In the genomic region with DNA sequence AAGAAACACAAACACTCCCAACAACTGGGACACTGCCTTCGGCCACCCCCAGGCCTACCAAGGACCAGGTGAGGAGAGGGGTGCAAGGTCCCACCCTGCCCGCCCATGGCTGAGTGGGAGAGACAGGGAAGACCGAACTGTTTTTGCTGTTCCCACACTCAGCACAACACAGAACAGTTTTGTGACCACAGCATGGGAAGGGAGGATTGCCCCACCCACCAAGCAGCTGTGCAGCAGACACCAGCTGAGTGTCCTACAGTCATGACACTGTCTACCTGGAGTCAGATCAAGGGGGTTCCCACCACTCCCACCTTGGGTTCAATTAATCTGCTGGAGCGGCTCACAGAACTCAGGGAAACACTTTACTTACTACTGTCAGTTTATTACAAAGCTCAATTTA, we compare ENCODE assay signal across 16 cellular contexts.
DNase-seq lines count a peak whose midpoint lies in the region; ATAC-seq and TF ChIP-seq lines count a peak whose summit lies in the region.
"Had no signal": no experiment of that assay in that cellular context is flagged by ENCODE, and none has a peak within 500 bp of the region (broad histone marks: within the 10 kb centered on the region; RNA-seq: fewer than 3 reads in every experiment).

No MANE protein-coding gene starts in this region.

- H3K4me3 Mint-ChIP-seq in activated naive CD8-positive, alpha-beta T cell, result no peak overlapping the region
- H3K4me3 Mint-ChIP-seq in activated naive CD8-positive, alpha-beta T cell treated with anti-CD3 and anti-CD28 coated beads, Interleukin-2, amount 50 U/mL, for 24 hours, result no peak overlapping the region
- no peak overlapping the region for H3K4me3 Mint-ChIP-seq in glutamatergic neuron (ENCODE audit: unreplicated experiment)
- no peak overlapping the region for H3K4me3 Mint-ChIP-seq in naive thymus-derived CD8-positive, alpha-beta T cell
- H3K4me3 Mint-ChIP-seq in T-helper 2 cell treated with Interferon-gamma antibody and Interleukin-4, amounts not matched to agents 5 μg/mL and 100 μg/mL, for 36 hours, result no peak overlapping the region
- no peak overlapping the region for H3K4me3 Mint-ChIP-seq in stimulated activated effector memory CD8-positive, alpha-beta T cell treated with anti-CD3 and anti-CD28 coated beads, Interleukin-12 subunit alpha, Interleukin-12 subunit beta, amount 100 ng/mL, for 72 hours
- H3K4me3 Mint-ChIP-seq: CD4-positive, alpha-beta memory T cell had no signal

- H3K36me3 Mint-ChIP-seq in activated naive CD8-positive, alpha-beta T cell, result peaks cover 10% of the 10 kb centered on the region
- peaks cover 31% of the 10 kb centered on the region for H3K36me3 Mint-ChIP-seq in activated naive CD8-positive, alpha-beta T cell treated with anti-CD3 and anti-CD28 coated beads, Interleukin-2, amount 50 U/mL, for 24 hours (ENCODE audit: low read depth)
- peaks cover 5% of the 10 kb centered on the region for H3K36me3 Mint-ChIP-seq in glutamatergic neuron (ENCODE audit: unreplicated experiment)
- peaks cover 3 to 58% (median 18%) of the 10 kb centered on the region in 3 donors for H3K36me3 Mint-ChIP-seq in naive thymus-derived CD8-positive, alpha-beta T cell
- H3K36me3 Mint-ChIP-seq in T-helper 2 cell treated with Interferon-gamma antibody and Interleukin-4, amounts not matched to agents 5 μg/mL and 100 μg/mL, for 36 hours (ENCODE audit: low read depth), result peaks cover 8% of the 10 kb centered on the region
- peaks cover 100% of the 10 kb centered on the region for H3K36me3 Mint-ChIP-seq in stimulated activated effector memory CD8-positive, alpha-beta T cell treated with anti-CD3 and anti-CD28 coated beads, Interleukin-12 subunit alpha, Interleukin-12 subunit beta, amount 100 ng/mL, for 72 hours

- H3K27ac Mint-ChIP-seq in activated naive CD8-positive, alpha-beta T cell, result peak overlapping the region; percentile 28
- H3K27ac Mint-ChIP-seq in activated naive CD8-positive, alpha-beta T cell treated with anti-CD3 and anti-CD28 coated beads, Interleukin-2, amount 50 U/mL, for 24 hours, result no peak overlapping the region
- peak overlapping the region; percentile 22 for H3K27ac Mint-ChIP-seq in glutamatergic neuron (ENCODE audit: unreplicated experiment)
- H3K27ac Mint-ChIP-seq in naive thymus-derived CD8-positive, alpha-beta T cell, result peak overlapping the region in 6 of 10 donors; percentile 14 to 89 (median 63)
- H3K27ac Mint-ChIP-seq in T-helper 2 cell treated with Interferon-gamma antibody and Interleukin-4, amounts not matched to agents 5 μg/mL and 100 μg/mL, for 36 hours, result no peak overlapping the region
- no peak overlapping the region for H3K27ac Mint-ChIP-seq in stimulated activated effector memory CD8-positive, alpha-beta T cell treated with anti-CD3 and anti-CD28 coated beads, Interleukin-12 subunit alpha, Interleukin-12 subunit beta, amount 100 ng/mL, for 72 hours

- TF ChIP-seq CTCF in glutamatergic neuron (IDR thresholded peaks at IDR 0.05; ENCODE audit: partially characterized antibody, unreplicated experiment) (no peak), suprapubic skin (IDR thresholded peaks at IDR 0.05) (no peak)

- H3K27me3 Mint-ChIP-seq in activated naive CD8-positive, alpha-beta T cell, result no peaks in the 10 kb centered on the region
- H3K27me3 Mint-ChIP-seq in activated naive CD8-positive, alpha-beta T cell treated with anti-CD3 and anti-CD28 coated beads, Interleukin-2, amount 50 U/mL, for 24 hours, result no peaks in the 10 kb centered on the region
- peaks cover 6% of the 10 kb centered on the region for H3K27me3 Mint-ChIP-seq in glutamatergic neuron (ENCODE audit: unreplicated experiment)
- no peaks in the 10 kb centered on the region for H3K27me3 Mint-ChIP-seq in naive thymus-derived CD8-positive, alpha-beta T cell
- H3K27me3 Mint-ChIP-seq in T-helper 2 cell treated with Interferon-gamma antibody and Interleukin-4, amounts not matched to agents 5 μg/mL and 100 μg/mL, for 36 hours (ENCODE audit: low read depth), result peaks cover 7% of the 10 kb centered on the region
- H3K27me3 Mint-ChIP-seq: CD4-positive, alpha-beta memory T cell had no signal

- H3K4me1 ChIP-seq in suprapubic skin, result peaks cover 13% of the 10 kb centered on the region

- no peak overlapping the region for H3K4me3 ChIP-seq in suprapubic skin
- H3K4me3 ChIP-seq: BLaER1 treated with 17β-estradiol and CSF1 and Interleukin-3, amounts not matched to agents 10 nM and 100 nM had no signal

- DNase-seq in activated naive CD8-positive, alpha-beta T cell treated with anti-CD3 and anti-CD28 coated beads, Interleukin-2, amount 50 U/mL, for 24 hours, result no peak
- DNase-seq in glutamatergic neuron, result no peak
- no peak for DNase-seq in naive thymus-derived CD8-positive, alpha-beta T cell
- no peak for DNase-seq in suprapubic skin (ENCODE audit: low spot score in 2 of 2)
- DNase-seq in T-helper 2 cell treated with Interferon-gamma antibody and Interleukin-4, amounts not matched to agents 5 μg/mL and 100 μg/mL, for 36 hours (ENCODE audit: low spot score), result no peak
- no peak for DNase-seq in stimulated activated effector memory CD8-positive, alpha-beta T cell treated with anti-CD3 and anti-CD28 coated beads, Interleukin-12 subunit alpha, Interleukin-12 subunit beta, amount 100 ng/mL, for 72 hours (ENCODE audit: low spot score in 2 of 2)
- no peak for DNase-seq in activated CD4-positive, CD25-positive, alpha-beta regulatory T cell treated with anti-CD3 and anti-CD28 coated beads, Interleukin-2, amount 50 U/mL, for 72 hours
- DNase-seq: CD4-positive, alpha-beta memory T cell; COR-L47; DMS153; DMS79 treated with DMSO at 0.1 percent for 48 hours; EL had no signal

- H3K27ac ChIP-seq in suprapubic skin, result peak overlapping the region; percentile 10
- H3K27ac ChIP-seq: 22Rv1; BLaER1 treated with 17β-estradiol and CSF1 and Interleukin-3, amounts not matched to agents 10 nM and 100 nM had no signal

- no peak for ATAC-seq in activated naive CD8-positive, alpha-beta T cell treated with anti-CD3 and anti-CD28 coated beads, Interleukin-2, amount 50 U/mL, for 24 hours
- ATAC-seq in naive thymus-derived CD8-positive, alpha-beta T cell, result no peak
- ATAC-seq in stimulated activated effector memory CD8-positive, alpha-beta T cell treated with anti-CD3 and anti-CD28 coated beads, Interleukin-12 subunit alpha, Interleukin-12 subunit beta, amount 100 ng/mL, for 72 hours, result no peak
- ATAC-seq: HCT116 had no signal

- POLR2A ChIA-PET in naive thymus-derived CD8-positive, alpha-beta T cell (lab: Charles Lee), result no interaction called here

- no peaks in the 10 kb centered on the region for H3K9me3 Mint-ChIP-seq in activated naive CD8-positive, alpha-beta T cell (ENCODE audit: low read depth)
- no peaks in the 10 kb centered on the region for H3K9me3 Mint-ChIP-seq in activated naive CD8-positive, alpha-beta T cell treated with anti-CD3 and anti-CD28 coated beads, Interleukin-2, amount 50 U/mL, for 24 hours
- peaks cover 8% of the 10 kb centered on the region for H3K9me3 Mint-ChIP-seq in glutamatergic neuron (ENCODE audit: unreplicated experiment)
- H3K9me3 Mint-ChIP-seq in naive thymus-derived CD8-positive, alpha-beta T cell, result no peaks in the 10 kb centered on the region
- H3K9me3 Mint-ChIP-seq in T-helper 2 cell treated with Interferon-gamma antibody and Interleukin-4, amounts not matched to agents 5 μg/mL and 100 μg/mL, for 36 hours, result no peaks in the 10 kb centered on the region
- no peaks in the 10 kb centered on the region for H3K9me3 Mint-ChIP-seq in stimulated activated effector memory CD8-positive, alpha-beta T cell treated with anti-CD3 and anti-CD28 coated beads, Interleukin-12 subunit alpha, Interleukin-12 subunit beta, amount 100 ng/mL, for 72 hours
- H3K9me3 Mint-ChIP-seq: CD4-positive, alpha-beta memory T cell had no signal

- peaks cover 33% of the 10 kb centered on the region for H3K4me1 Mint-ChIP-seq in activated naive CD8-positive, alpha-beta T cell (ENCODE audit: low read depth)
- H3K4me1 Mint-ChIP-seq in activated naive CD8-positive, alpha-beta T cell treated with anti-CD3 and anti-CD28 coated beads, Interleukin-2, amount 50 U/mL, for 24 hours, result peaks cover 20% of the 10 kb centered on the region
- peaks cover 51% of the 10 kb centered on the region for H3K4me1 Mint-ChIP-seq in glutamatergic neuron (ENCODE audit: low read depth, unreplicated experiment)
- peaks cover 17 to 38% (median 32%) of the 10 kb centered on the region in 4 donors for H3K4me1 Mint-ChIP-seq in naive thymus-derived CD8-positive, alpha-beta T cell
- H3K4me1 Mint-ChIP-seq in T-helper 2 cell treated with Interferon-gamma antibody and Interleukin-4, amounts not matched to agents 5 μg/mL and 100 μg/mL, for 36 hours (ENCODE audit: low read depth), result peaks cover 45% of the 10 kb centered on the region
- peaks cover 38% of the 10 kb centered on the region for H3K4me1 Mint-ChIP-seq in stimulated activated effector memory CD8-positive, alpha-beta T cell treated with anti-CD3 and anti-CD28 coated beads, Interleukin-12 subunit alpha, Interleukin-12 subunit beta, amount 100 ng/mL, for 72 hours

- H3K9me3 ChIP-seq in suprapubic skin, result no peaks in the 10 kb centered on the region
- H3K9me3 ChIP-seq: BLaER1 treated with 17β-estradiol and CSF1 and Interleukin-3, amounts not matched to agents 10 nM and 100 nM had no signal

- H3K36me3 ChIP-seq in suprapubic skin, result peaks cover 35% of the 10 kb centered on the region

- no peak for TF ChIP-seq POLR2A in suprapubic skin (IDR thresholded peaks at IDR 0.05)

- 80% methylated on average over 4 of the region's 4 CpGs for WGBS in suprapubic skin

- TF ChIP-seq EP300 in suprapubic skin (IDR thresholded peaks at IDR 0.05), result no peak

- H3K27me3 ChIP-seq in suprapubic skin, result no peaks in the 10 kb centered on the region
- H3K27me3 ChIP-seq: BLaER1 treated with 17β-estradiol and CSF1 and Interleukin-3, amounts not matched to agents 10 nM and 100 nM had no signal

Comparison
In these comparisons a context has a peak if more than half of its experiments do, and no peak if none do; other contexts are left out.
1. H3K27ac Mint-ChIP-seq: peak in activated naive CD8-positive, alpha-beta T cell (single experiment), glutamatergic neuron (single experiment) and naive thymus-derived CD8-positive, alpha-beta T cell (6 of 10); none in activated naive CD8-positive, alpha-beta T cell treated with anti-CD3 and anti-CD28 coated beads, Interleukin-2, amount 50 U/mL, for 24 hours (single experiment), T-helper 2 cell treated with Interferon-gamma antibody and Interleukin-4, amounts not matched to agents 5 μg/mL and 100 μg/mL, for 36 hours (single experiment) and stimulated activated effector memory CD8-positive, alpha-beta T cell treated with anti-CD3 and anti-CD28 coated beads, Interleukin-12 subunit alpha, Interleukin-12 subunit beta, amount 100 ng/mL, for 72 hours (single experiment).